In genomic region chr20:49281913-49282467, GRCh38 we compare ENCODE assay signal across 9 cellular contexts. TPM values are rescaled to one million over a fixed set of nuclear protein-coding genes. Genes with fewer than 3 reads are reported as not detected.
DNase-seq lines count a peak whose midpoint lies in the region; ATAC-seq and TF ChIP-seq lines count a peak whose summit lies in the region.
"Had no signal": no experiment of that assay in that cellular context is flagged by ENCODE, and none has a peak within 500 bp of the region (broad histone marks: within the 10 kb centered on the region; RNA-seq: fewer than 3 reads in every experiment).

No MANE protein-coding gene starts in this region.

- CTCF ChIA-PET in activated CD8-positive, alpha-beta memory T cell treated with anti-CD3 and anti-CD28 coated beads, Interleukin-2, amount 10 ng/mL, durations not matched to agents 7 days and 5 days (lab: Charles Lee): interaction anchor here (0.9 to 1.8 kb wide), 5 partner anchors 9 to 64 kb away, joined by 3 to 5 read pairs (median 3); no protein-coding TSS in a partner anchor
- CTCF ChIA-PET in WTC11 (lab: Charles Lee): interaction anchor here (0.8 to 3.7 kb wide), 3 partner anchors 9 to 65 kb away, joined by 3 to 15 read pairs (median 3); no protein-coding TSS in a partner anchor

- peak overlapping the region; percentile 94 for H3K4me3 Mint-ChIP-seq in activated CD8-positive, alpha-beta memory T cell treated with anti-CD3 and anti-CD28 coated beads, Interleukin-2, amount 10 ng/mL, durations not matched to agents 7 days and 5 days
- H3K4me3 Mint-ChIP-seq in WTC11: peak overlapping the region; percentile 100
- peak overlapping the region; percentile 92 to 95 for H3K4me3 Mint-ChIP-seq in stimulated activated naive B cell treated with anti-CD40 and anti-IgM and Interleukin-4, amounts not matched to agents 10 μg/mL and 1 μg/mL and 100 μg/mL, for 72 hours

- POLR2A ChIA-PET in WTC11 (lab: Charles Lee): interaction anchor here (0.6 to 1.3 kb wide), 4 partner anchors 9 to 290 kb away, joined by 3 to 5 read pairs (median 3); no protein-coding TSS in a partner anchor

- peaks cover 90% of the 10 kb centered on the region for H3K36me3 Mint-ChIP-seq in activated CD8-positive, alpha-beta memory T cell treated with anti-CD3 and anti-CD28 coated beads, Interleukin-2, amount 10 ng/mL, durations not matched to agents 7 days and 5 days
- peaks cover 87% of the 10 kb centered on the region for H3K36me3 Mint-ChIP-seq in WTC11
- peaks cover 88 to 97% of the 10 kb centered on the region in 2 donors for H3K36me3 Mint-ChIP-seq in stimulated activated naive B cell treated with anti-CD40 and anti-IgM and Interleukin-4, amounts not matched to agents 10 μg/mL and 1 μg/mL and 100 μg/mL, for 72 hours

- peak overlapping the region; percentile 93 for H3K4me3 ChIP-seq in fibroblast of villous mesenchyme (ENCODE audit: low read depth, low read length)

- DNase-seq in activated CD8-positive, alpha-beta memory T cell treated with anti-CD3 and anti-CD28 coated beads, Interleukin-2, amount 10 ng/mL, durations not matched to agents 7 days and 5 days: no peak
- no peak for DNase-seq in activated CD8-positive, alpha-beta memory T cell treated with anti-CD3 and anti-CD28 coated beads, Interleukin-2, amount 50 U/mL, for 48 hours
- DNase-seq in WTC11 (ENCODE audit: low spot score) (no peak), fibroblast of villous mesenchyme (ENCODE audit: low read depth) (no peak), GDM1 (lab: John Stamatoyannopoulos, UW) (no peak)
- DNase-seq in stimulated activated naive B cell treated with anti-CD40 and anti-IgM and Interleukin-4, amounts not matched to agents 10 μg/mL and 1 μg/mL and 100 μg/mL, for 72 hours: no peak
- DNase-seq: AML-193 had no signal

- no peaks in the 10 kb centered on the region for H3K27me3 Mint-ChIP-seq in activated CD8-positive, alpha-beta memory T cell treated with anti-CD3 and anti-CD28 coated beads, Interleukin-2, amount 10 ng/mL, durations not matched to agents 7 days and 5 days
- no peaks in the 10 kb centered on the region; the same call in 1 of the 2 replicates for H3K27me3 Mint-ChIP-seq in WTC11 (ENCODE audit: low read depth)
- peaks cover 0 to 5% of the 10 kb centered on the region in 2 donors for H3K27me3 Mint-ChIP-seq in stimulated activated naive B cell treated with anti-CD40 and anti-IgM and Interleukin-4, amounts not matched to agents 10 μg/mL and 1 μg/mL and 100 μg/mL, for 72 hours

- peak overlapping the region; percentile 82 for H3K27ac Mint-ChIP-seq in activated CD8-positive, alpha-beta memory T cell treated with anti-CD3 and anti-CD28 coated beads, Interleukin-2, amount 10 ng/mL, durations not matched to agents 7 days and 5 days
- peak overlapping the region; percentile 95 for H3K27ac Mint-ChIP-seq in WTC11
- H3K27ac Mint-ChIP-seq in stimulated activated naive B cell treated with anti-CD40 and anti-IgM and Interleukin-4, amounts not matched to agents 10 μg/mL and 1 μg/mL and 100 μg/mL, for 72 hours: peak overlapping the region; percentile 99

- no peak for ATAC-seq in activated CD8-positive, alpha-beta memory T cell treated with anti-CD3 and anti-CD28 coated beads, Interleukin-2, amount 10 ng/mL, durations not matched to agents 7 days and 5 days
- no peak for ATAC-seq in WTC11
- no peak for ATAC-seq in stimulated activated naive B cell treated with anti-CD40 and anti-IgM and Interleukin-4, amounts not matched to agents 10 μg/mL and 1 μg/mL and 100 μg/mL, for 72 hours (replicated peaks)
- ATAC-seq in HG03175 (IDR thresholded peaks at IDR 0.05; ENCODE audit: unreplicated experiment): no peak
- ATAC-seq in GM18858 (IDR thresholded peaks at IDR 0.05; ENCODE audit: unreplicated experiment): no peak

- TF ChIP-seq CTCF in WTC11 (IDR thresholded peaks at IDR 0.05): no peak
- TF ChIP-seq CTCF in fibroblast of villous mesenchyme (IDR thresholded peaks at IDR 0.05; ENCODE audit: insufficient read depth, low read depth, low read length): no peak

- H3K9me3 Mint-ChIP-seq in activated CD8-positive, alpha-beta memory T cell treated with anti-CD3 and anti-CD28 coated beads, Interleukin-2, amount 10 ng/mL, durations not matched to agents 7 days and 5 days (ENCODE audit: low read depth): peaks cover 13% of the 10 kb centered on the region
- peaks cover 3% of the 10 kb centered on the region; the same call in 1 of the 2 replicates for H3K9me3 Mint-ChIP-seq in WTC11
- peaks cover 44 to 52% of the 10 kb centered on the region in 2 donors for H3K9me3 Mint-ChIP-seq in stimulated activated naive B cell treated with anti-CD40 and anti-IgM and Interleukin-4, amounts not matched to agents 10 μg/mL and 1 μg/mL and 100 μg/mL, for 72 hours

- peaks cover 69% of the 10 kb centered on the region for H3K4me1 Mint-ChIP-seq in activated CD8-positive, alpha-beta memory T cell treated with anti-CD3 and anti-CD28 coated beads, Interleukin-2, amount 10 ng/mL, durations not matched to agents 7 days and 5 days
- peaks cover 70% of the 10 kb centered on the region for H3K4me1 Mint-ChIP-seq in WTC11
- H3K4me1 Mint-ChIP-seq in stimulated activated naive B cell treated with anti-CD40 and anti-IgM and Interleukin-4, amounts not matched to agents 10 μg/mL and 1 μg/mL and 100 μg/mL, for 72 hours: peaks cover 64 to 76% of the 10 kb centered on the region in 2 donors

TF ChIP-seq in WTC11, 78 proteins besides CTCF, POLR2A, EP300 and RAD21:
- no peak for TF ChIP-seq GTF2I (CRISPR knock-in tag; conservative IDR thresholded peaks at IDR 0.05)
- peak; percentile 76; the same call in 1 of the 2 replicates for TF ChIP-seq ZNF671 (CRISPR knock-in tag; IDR thresholded peaks at IDR 0.05)
- TF ChIP-seq RELA (CRISPR knock-in tag; IDR thresholded peaks at IDR 0.05; ENCODE audit: borderline replicate concordance): no peak
- 0 out of 2 replicates have a peak, but pooled peaks have one; percentile 30 for TF ChIP-seq IRF1 (CRISPR knock-in tag; IDR thresholded peaks at IDR 0.05)
- TF ChIP-seq AR (CRISPR knock-in tag; IDR thresholded peaks at IDR 0.05): peak; percentile 36; the same call in 1 of the 2 replicates
- peak; percentile 77; the same call in 1 of the 2 replicates for TF ChIP-seq ERG (CRISPR knock-in tag; IDR thresholded peaks at IDR 0.05)
- TF ChIP-seq ZNF416 (CRISPR knock-in tag; IDR thresholded peaks at IDR 0.05): peak; percentile 72; the same call in 1 of the 2 replicates

RNA-seq across cellular contexts. Expression of gene ZNFX1, which starts 4.1 kb away (rescaled TPM):
- total RNA-seq in activated CD8-positive, alpha-beta memory T cell treated with anti-CD3 and anti-CD28 coated beads, Interleukin-2, amount 10 ng/mL, durations not matched to agents 7 days and 5 days: 10 to 100 TPM; 69.2 to 88.6 TPM
- total RNA-seq in WTC11 (2021) (8.0 to 11.0 TPM (median 9.1 TPM) in 3 replicates), fibroblast of villous mesenchyme (39.3 and 56.6 TPM in 2 replicates)
